In genomic region chr17:935485-935884, GRCh38 we compare ENCODE assay signal across 28 cellular contexts. TPM values are rescaled to one million over a fixed set of nuclear protein-coding genes. Genes with fewer than 3 reads are reported as not detected.
DNase-seq lines count a peak whose midpoint lies in the region; ATAC-seq, FAIRE-seq and TF ChIP-seq lines count a peak whose summit lies in the region.
"Had no signal": no experiment of that assay in that cellular context is flagged by ENCODE, and none has a peak within 500 bp of the region (broad histone marks: within the 10 kb centered on the region; RNA-seq: fewer than 3 reads in every experiment).

No MANE protein-coding gene starts in this region.

- ATAC-seq in body of pancreas: peak; percentile 61
- ATAC-seq in mucosa of descending colon: no peak
- no peak for ATAC-seq in GM19035 (IDR thresholded peaks at IDR 0.05; ENCODE audit: unreplicated experiment)
- ATAC-seq: activated T-cell treated with anti-CD3 and anti-CD28 coated beads, Interleukin-2, amount 50 U/mL, for 4 hours; gastrocnemius medialis; left lung; upper lobe of right lung had no signal

- 65 to 76% methylated on average over 5 to 11 of the region's 11 CpGs for WGBS in body of pancreas, 2 donors
- WGBS in sigmoid colon, 2 donors: 69 to 83% methylated on average over 11 of the region's 11 CpGs

- no peak for TF ChIP-seq CTCF in breast epithelium (IDR thresholded peaks at IDR 0.05)
- TF ChIP-seq CTCF in MCF 10A (IDR thresholded peaks at IDR 0.05; ENCODE audit: unreplicated experiment): no peak
- TF ChIP-seq CTCF in body of pancreas (IDR thresholded peaks at IDR 0.05): no peak
- no peak for TF ChIP-seq CTCF in keratinocyte (optimal IDR thresholded peaks at IDR 0.05 in 1 of 3, IDR thresholded peaks at IDR 0.05 in 1 of 3, conservative IDR thresholded peaks at IDR 0.05 in 1 of 3; ENCODE audit: extremely low read depth in 1 of 3, insufficient read depth in 2 of 3, low read length in 3 of 3)
- TF ChIP-seq CTCF in sigmoid colon (IDR thresholded peaks at IDR 0.05): no peak
- TF ChIP-seq CTCF in mucosa of descending colon (IDR thresholded peaks at IDR 0.05): no peak

- H4K20me1 ChIP-seq in keratinocyte (ENCODE audit: control insufficient read depth, extremely low read depth, insufficient read depth, low read length): peaks cover 23% of the 10 kb centered on the region

- BruUV-seq in MCF 10A (replicated peaks; lab: Mats Ljungman, UMichigan): no TSS peak

- no peaks in the 10 kb centered on the region for H3K27me3 Mint-ChIP-seq in MCF 10A (ENCODE audit: insufficient read depth, unreplicated experiment)

- in situ Hi-C loops in KBM-7 (cut with MboI; ENCODE audit: low pct_unique_long_range_greater_than_20kb, low sequenced_read_pairs): no loop called here

- no peaks in the 10 kb centered on the region for H3K9me3 Mint-ChIP-seq in MCF 10A (ENCODE audit: unreplicated experiment)
- H3K9me3 Mint-ChIP-seq: activated T-cell treated with anti-CD3 and anti-CD28 coated beads, Interleukin-2, amount 50 U/mL, for 4 hours; immature natural killer cell had no signal

- peaks cover 13% of the 10 kb centered on the region for H3K36me3 Mint-ChIP-seq in MCF 10A (ENCODE audit: insufficient read depth, unreplicated experiment)
- H3K36me3 Mint-ChIP-seq: immature natural killer cell had no signal

- CTCF ChIA-PET in MCF 10A (lab: Yijun Ruan, JAX): interaction anchor here (0.7 to 0.9 kb wide), 2 partner anchors 15 to 55 kb away, joined by 3 to 4 read pairs; no protein-coding TSS in a partner anchor

- intact Hi-C loops in breast epithelium (cut with DNase I; ENCODE audit: low total_unique reads) (no loop called here), MCF 10A (cut with micrococcal nuclease) (no loop called here), body of pancreas (cut with DNase I) (no loop called here), sigmoid colon (cut with DNase I) (no loop called here), mucosa of descending colon (cut with DNase I, micrococcal nuclease) (no loop called here)

- H3K4me3 Mint-ChIP-seq in MCF 10A (ENCODE audit: unreplicated experiment): no peak overlapping the region
- H3K4me3 Mint-ChIP-seq: activated T-cell treated with anti-CD3 and anti-CD28 coated beads, Interleukin-2, amount 50 U/mL, for 4 hours; B cell; immature natural killer cell had no signal

- POLR2A ChIA-PET in MCF 10A (lab: Yijun Ruan, JAX): interaction anchor here (0.8 to 1.4 kb wide), 3 partner anchors 11 to 37 kb away, joined by 3 to 6 read pairs (median 3); no protein-coding TSS in a partner anchor

- no peaks in the 10 kb centered on the region for H3K27me3 ChIP-seq in breast epithelium
- H3K27me3 ChIP-seq in body of pancreas: no peaks in the 10 kb centered on the region
- no peaks in the 10 kb centered on the region for H3K27me3 ChIP-seq in keratinocyte (ENCODE audit: control insufficient read depth, extremely low read depth, insufficient read depth, low read length)
- H3K27me3 ChIP-seq in sigmoid colon: no peaks in the 10 kb centered on the region
- H3K27me3 ChIP-seq: esophagus muscularis mucosa, gastrocnemius medialis, hepatocyte, left lung, Peyer's patch, SJCRH30, upper lobe of right lung had no signal

- H2AFZ ChIP-seq in keratinocyte (ENCODE audit: control insufficient read depth, low read length): no peak overlapping the region
- H2AFZ ChIP-seq: hepatocyte had no signal

- no peak overlapping the region for H3K9ac ChIP-seq in keratinocyte (ENCODE audit: control insufficient read depth, extremely low read depth, insufficient read depth, low read length)

- H3K4me1 ChIP-seq in breast epithelium (peaks cover 0 to 6% of the 10 kb centered on the region in 2 donors), body of pancreas (peaks cover 33% of the 10 kb centered on the region), keratinocyte (ENCODE audit: control insufficient read depth, extremely low read depth, insufficient read depth, low read length) (peaks cover 27% of the 10 kb centered on the region), sigmoid colon (peaks cover 0 to 58% (median 48%) of the 10 kb centered on the region in 4 donors), mucosa of descending colon (ENCODE audit: low read depth) (no peaks in the 10 kb centered on the region)
- H3K4me1 ChIP-seq: Peyer's patch had no signal

- H3K9me1 ChIP-seq in keratinocyte (ENCODE audit: control insufficient read depth, extremely low read depth, insufficient read depth, low read length): peaks cover 2% of the 10 kb centered on the region

- H3K27ac ChIP-seq in breast epithelium (peak overlapping the region; percentile 38 to 56), body of pancreas (peak overlapping the region in 1 of 4 donors; percentile 37), keratinocyte (ENCODE audit: control insufficient read depth, insufficient read depth, low read length) (no peak overlapping the region), sigmoid colon (peak overlapping the region in 3 of 4 donors; percentile 58 to 88 (median 82))
- H3K27ac ChIP-seq: 22Rv1, esophagus muscularis mucosa, gastrocnemius medialis, hepatocyte, left lung, Peyer's patch, SJCRH30, upper lobe of right lung had no signal

- no peak overlapping the region for H3K27ac Mint-ChIP-seq in MCF 10A (ENCODE audit: low read depth, unreplicated experiment)
- H3K27ac Mint-ChIP-seq: B cell, immature natural killer cell had no signal

- H3K4me3 ChIP-seq in breast epithelium (no peak overlapping the region), body of pancreas (no peak overlapping the region), keratinocyte (ENCODE audit: control insufficient read depth in 2 of 3, extremely low read depth in 1 of 3, insufficient read depth in 2 of 3, low read depth in 1 of 3, low read length in 3 of 3) (no peak overlapping the region), sigmoid colon (no peak overlapping the region), mucosa of descending colon (no peak overlapping the region)
- H3K4me3 ChIP-seq: esophagus muscularis mucosa, gastrocnemius medialis, hepatocyte, left lung, Peyer's patch, SJCRH30, upper lobe of right lung had no signal

- TF ChIP-seq POLR2A in breast epithelium (IDR thresholded peaks at IDR 0.05) (no peak), body of pancreas (IDR thresholded peaks at IDR 0.05) (no peak), sigmoid colon (IDR thresholded peaks at IDR 0.05) (no peak)

- TF ChIP-seq EP300 in sigmoid colon (IDR thresholded peaks at IDR 0.05): no peak

- H3K4me1 Mint-ChIP-seq in MCF 10A (ENCODE audit: insufficient read depth, unreplicated experiment): peaks cover 14% of the 10 kb centered on the region
- H3K4me1 Mint-ChIP-seq: B cell, immature natural killer cell had no signal

- H3K9me3 ChIP-seq in breast epithelium: no peaks in the 10 kb centered on the region
- no peaks in the 10 kb centered on the region for H3K9me3 ChIP-seq in body of pancreas
- no peaks in the 10 kb centered on the region for H3K9me3 ChIP-seq in keratinocyte (ENCODE audit: control insufficient read depth, low read depth, low read length)
- no peaks in the 10 kb centered on the region for H3K9me3 ChIP-seq in sigmoid colon
- no peaks in the 10 kb centered on the region for H3K9me3 ChIP-seq in mucosa of descending colon
- H3K9me3 ChIP-seq: esophagus muscularis mucosa, gastrocnemius medialis, left lung, Peyer's patch, SJCRH30, upper lobe of right lung had no signal

- peaks cover 77% of the 10 kb centered on the region for H3K79me2 ChIP-seq in keratinocyte (ENCODE audit: control insufficient read depth, insufficient read depth, low read length)

- DNase-seq in breast epithelium (ENCODE audit: low spot score in 2 of 2) (peak in 1 of 2 donors; percentile 71), MCF 10A (ENCODE audit: unreplicated experiment) (no peak), body of pancreas (peak in 1 of 4 donors; percentile 28), keratinocyte (ENCODE audit: low read depth, low spot score) (no peak), sigmoid colon (no peak), mucosa of descending colon (no peak), KBM-7 (no peak)
- DNase-seq: activated CD4-positive, alpha-beta T cell treated with anti-CD3 and anti-CD28 coated beads for 48 hours; activated T-cell treated with anti-CD3 and anti-CD28 coated beads, Interleukin-2, amount 50 U/mL, for 4 hours; DMS79; effector CD4-positive, alpha-beta T cell; gastrocnemius medialis; GF-D8; immature natural killer cell; NCI-H1436; NCI-H524; Peyer's patch; SJCRH30; small intestine; stimulated activated CD4-positive, alpha-beta T cell treated with anti-CD3 and anti-CD28 coated beads, Interleukin-1b, Interleukin-23, amount 100 ng/mL, for 48 hours; upper lobe of right lung had no signal

- dilution Hi-C loops in keratinocyte (cut with MboI; ENCODE audit: extremely low pct_ligation_motif_present, low sequenced_read_pairs): no loop called here

- H3K4me2 ChIP-seq in keratinocyte (ENCODE audit: control insufficient read depth, extremely low read depth, insufficient read depth, low read depth, low read length): no peak overlapping the region
- H3K4me2 ChIP-seq: hepatocyte had no signal

- H3K36me3 ChIP-seq in breast epithelium (no peaks in the 10 kb centered on the region), body of pancreas (replicated peaks in 1 of 2; ENCODE audit: insufficient read depth in 1 of 2, low read depth in 2 of 2) (no peaks in the 10 kb centered on the region), keratinocyte (ENCODE audit: control insufficient read depth in 2 of 2, extremely low read depth in 1 of 2, insufficient read depth in 2 of 2, low read length in 2 of 2) (peaks cover 1 to 6% of the 10 kb centered on the region in 2 experiments), sigmoid colon (no peaks in the 10 kb centered on the region), mucosa of descending colon (ENCODE audit: low read depth) (no peaks in the 10 kb centered on the region)
- H3K36me3 ChIP-seq: esophagus muscularis mucosa, gastrocnemius medialis, left lung, Peyer's patch, SJCRH30, upper lobe of right lung had no signal

- FAIRE-seq in keratinocyte (lab: Jason Lieb, UNC): peak; percentile 60
- FAIRE-seq: H54, small intestine had no signal

RNA-seq across cellular contexts. Expression of gene NXN, which starts 44.1 kb away (rescaled TPM):
- total RNA-seq in breast epithelium: 10 to 100 TPM in 2 of 3 donors, 1 to 10 TPM in 1; 9.3 to 14.3 (median 12.8) TPM
- total RNA-seq in MCF 10A (2022): 36.8 and 57.3 TPM in 2 replicates
- 10 to 100 TPM; 24.4 TPM for total RNA-seq in body of pancreas
- 90.4 to 99.3 TPM (median 94.4 TPM) in 3 replicates for polyA plus RNA-seq in keratinocyte
- 28.0 TPM for polyA plus RNA-seq in keratinocyte (2011; ENCODE audit: low read depth)
- polyA plus RNA-seq in keratinocyte (2011; cell fraction: cytosol; rRNA removed): 105 and 138 TPM in 2 replicates
- polyA plus RNA-seq in keratinocyte (2011; cell fraction: nucleus; rRNA removed): 102 and 138 TPM in 2 replicates
- 68.0 and 95.5 TPM in 2 replicates for polyA plus RNA-seq in keratinocyte (2012; ENCODE audit: low replicate concordance)
- 119 to 243 TPM (median 131 TPM) in 3 replicates for polyA minus RNA-seq in keratinocyte
- 140 TPM for polyA minus RNA-seq in keratinocyte (2011; cell fraction: cytosol; rRNA and poly(A)+ RNA removed)
- 67.5 and 81.9 TPM in 2 replicates for polyA minus RNA-seq in keratinocyte (2011; cell fraction: nucleus; rRNA and poly(A)+ RNA removed)
- 10 to 100 TPM; 50.4 to 75.9 (median 67.1) TPM for total RNA-seq in sigmoid colon
- 10 to 100 TPM in 1 of 3 donors, 1 to 10 TPM in 2; 1.4 to 11.5 (median 8.4) TPM for polyA plus RNA-seq in sigmoid colon
- total RNA-seq in mucosa of descending colon: 10 to 100 TPM in 1 of 3 donors, 1 to 10 TPM in 2; 5.3 to 98.1 (median 9.7) TPM
